In the genomic region with DNA sequence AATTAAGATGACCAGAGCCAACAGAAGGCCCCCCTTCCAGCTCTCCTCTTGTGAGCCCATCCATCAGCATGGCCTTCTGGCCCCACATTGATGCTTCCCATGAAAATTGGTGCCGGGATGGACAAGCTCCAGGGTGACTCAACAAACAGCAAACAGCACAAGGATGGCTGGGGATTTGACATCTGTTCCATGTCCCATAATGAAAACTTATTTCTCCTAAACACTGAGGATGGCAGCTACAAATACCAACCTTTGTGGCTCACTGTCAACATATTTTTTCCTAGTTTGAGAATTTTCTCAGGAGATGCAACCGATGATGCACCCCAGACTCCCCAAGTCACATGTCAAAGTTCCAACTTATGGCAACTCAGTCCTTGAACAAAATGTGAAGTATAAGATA, we compare ENCODE assay signal across 22 cellular contexts.
DNase-seq lines count a peak whose midpoint lies in the region; TF ChIP-seq lines count a peak whose summit lies in the region.
"Had no signal": no experiment of that assay in that cellular context is flagged by ENCODE, and none has a peak within 500 bp of the region (broad histone marks: within the 10 kb centered on the region; RNA-seq: fewer than 3 reads in every experiment).

No MANE protein-coding gene starts in this region.

- H3K4ac ChIP-seq in trophoblast cell (ENCODE audit: low read depth, low read length) = no peak overlapping the region

- H3K36me3 Mint-ChIP-seq in chondrocyte (ENCODE audit: low read depth) = peaks cover 3% of the 10 kb centered on the region
- H3K36me3 Mint-ChIP-seq: activated naive CD4-positive, alpha-beta T cell treated with anti-CD3 and anti-CD28 coated beads, Interleukin-2, amount 50 U/mL, for 24 hours; CD8-positive, alpha-beta T cell had no signal

- no peaks in the 10 kb centered on the region for H3K27me3 Mint-ChIP-seq in chondrocyte (ENCODE audit: low read depth)

- DNase-seq in EH (ENCODE audit: low read depth) = peak; percentile 75
- DNase-seq in NCI-H226 = peak; percentile 7
- DNase-seq in chondrocyte (ENCODE audit: low spot score) = no peak
- DNase-seq in skeletal muscle cell (ENCODE audit: low read depth) = peak; percentile 51
- no peak for DNase-seq in trophoblast cell
- no peak for DNase-seq in H7
- DNase-seq in SW 1271 (lab: John Stamatoyannopoulos, UW) = no peak
- DNase-seq: activated CD4-positive, alpha-beta memory T cell treated with anti-CD3 and anti-CD28 coated beads, Interleukin-2, amount 10 ng/mL, durations not matched to agents 7 days and 5 days; activated T-cell treated with anti-CD3 and anti-CD28 coated beads, Interleukin-2, amount 50 U/mL, for 4 hours; CD8-positive, alpha-beta T cell; hippocampal formation; naive B cell; NCI-H526 treated with DMSO at 0.1 percent for 48 hours; ovary; SHP77; sigmoid colon; stimulated activated CD4-positive, alpha-beta T cell treated with anti-CD3 and anti-CD28 coated beads, Interleukin-2, amount 100 ng/mL, for 24 hours; stimulated activated naive CD8-positive, alpha-beta T cell treated with anti-CD3 and anti-CD28 coated beads, Interleukin-15, Interleukin-2, amounts not matched to agents 100 U/mL and 50 U/mL, for 24 hours; transverse colon had no signal

- H3K36me3 ChIP-seq in trophoblast cell (ENCODE audit: control insufficient read depth in 1 of 2, insufficient read depth in 2 of 2, low read length in 2 of 2) = no peaks in the 10 kb centered on the region
- H3K36me3 ChIP-seq in H7 (replicated peaks; ENCODE audit: control insufficient read depth, insufficient read depth, low read length) = no peaks in the 10 kb centered on the region
- H3K36me3 ChIP-seq: ovary, sigmoid colon, transverse colon had no signal

- no CpG with 5 or more reads among the region's 2 CpGs for WGBS in trophoblast cell (ENCODE audit: extremely low coverage, insufficient coverage, insufficient read length)

- no peaks in the 10 kb centered on the region for H3K9me3 ChIP-seq in trophoblast cell (ENCODE audit: insufficient read depth, low read depth, low read length)
- H3K9me3 ChIP-seq: ovary, sigmoid colon, transverse colon had no signal

- H3K4me3 ChIP-seq in skeletal muscle cell (ENCODE audit: low read depth, low read length) (no peak overlapping the region), trophoblast cell (ENCODE audit: low read depth, low read length) (no peak overlapping the region), H7 (ENCODE audit: insufficient read depth, low read depth, low read length) (no peak overlapping the region)
- H3K4me3 ChIP-seq: ovary, sigmoid colon, transverse colon had no signal

- no peak overlapping the region for H4K8ac ChIP-seq in trophoblast cell (ENCODE audit: low read depth, low read length)

- no peak overlapping the region for H2BK12ac ChIP-seq in trophoblast cell (ENCODE audit: low read length)

- H2AK5ac ChIP-seq in trophoblast cell (ENCODE audit: low read length) = no peak overlapping the region

- peaks cover 66% of the 10 kb centered on the region for H3K4me1 Mint-ChIP-seq in chondrocyte (ENCODE audit: low read depth)
- H3K4me1 Mint-ChIP-seq: activated CD4-positive, alpha-beta memory T cell treated with anti-CD3 and anti-CD28 coated beads, Interleukin-2, amount 10 ng/mL, durations not matched to agents 7 days and 5 days; activated naive CD4-positive, alpha-beta T cell treated with anti-CD3 and anti-CD28 coated beads, Interleukin-2, amount 50 U/mL, for 24 hours; naive B cell had no signal

- no peak overlapping the region for H3K14ac ChIP-seq in trophoblast cell (ENCODE audit: low read length)

- no peak overlapping the region for H2AFZ ChIP-seq in trophoblast cell (ENCODE audit: insufficient read depth, low read length, poor library complexity)

- H3K4me1 ChIP-seq in trophoblast cell (ENCODE audit: control insufficient read depth in 1 of 2, insufficient read depth in 2 of 2, low read length in 2 of 2) = no peaks in the 10 kb centered on the region
- H3K4me1 ChIP-seq: foreskin keratinocyte, sigmoid colon, transverse colon had no signal

- no peak overlapping the region for H3K9ac ChIP-seq in trophoblast cell (ENCODE audit: low read length)

- no peak overlapping the region for H3K23ac ChIP-seq in trophoblast cell (ENCODE audit: low read length)

- no peak overlapping the region for H3K4me2 ChIP-seq in trophoblast cell (ENCODE audit: low read length)

- no peak overlapping the region for H4K12ac ChIP-seq in trophoblast cell (ENCODE audit: low read depth, low read length)

- H3K27me3 ChIP-seq in trophoblast cell (ENCODE audit: insufficient read depth, low read length) (no peaks in the 10 kb centered on the region), H7 (ENCODE audit: control insufficient read depth, insufficient read depth, low read length) (no peaks in the 10 kb centered on the region)
- H3K27me3 ChIP-seq: ovary had no signal

- peak overlapping the region; percentile 94 for H3K27ac Mint-ChIP-seq in chondrocyte (ENCODE audit: unreplicated experiment)
- H3K27ac Mint-ChIP-seq: activated CD4-positive, alpha-beta memory T cell treated with anti-CD3 and anti-CD28 coated beads, Interleukin-2, amount 10 ng/mL, durations not matched to agents 7 days and 5 days; activated naive CD4-positive, alpha-beta T cell treated with anti-CD3 and anti-CD28 coated beads, Interleukin-2, amount 50 U/mL, for 24 hours; CD8-positive, alpha-beta T cell; naive B cell; T-helper 1 cell treated with Interleukin-12 subunit alpha and Interleukin-12 subunit beta and Interleukin-4 antibody, amounts not matched to agents 30 μg/mL and 1 μg/mL, for 36 hours had no signal

- TF ChIP-seq CTCF in chondrocyte (IDR thresholded peaks at IDR 0.05) = no peak

- no peak overlapping the region for H3K27ac ChIP-seq in trophoblast cell (ENCODE audit: low read depth, low read length)
- H3K27ac ChIP-seq: foreskin keratinocyte, ovary, sigmoid colon, transverse colon had no signal

- no peak overlapping the region for H2BK120ac ChIP-seq in trophoblast cell (ENCODE audit: insufficient read depth, low read length, poor library complexity)

- no peak overlapping the region for H3K4me3 Mint-ChIP-seq in chondrocyte (ENCODE audit: unreplicated experiment)
- H3K4me3 Mint-ChIP-seq: activated CD4-positive, alpha-beta memory T cell treated with anti-CD3 and anti-CD28 coated beads, Interleukin-2, amount 10 ng/mL, durations not matched to agents 7 days and 5 days; activated naive CD4-positive, alpha-beta T cell treated with anti-CD3 and anti-CD28 coated beads, Interleukin-2, amount 50 U/mL, for 24 hours; activated T-cell treated with anti-CD3 and anti-CD28 coated beads, Interleukin-2, amount 50 U/mL, for 4 hours; CD8-positive, alpha-beta T cell; T-helper 1 cell treated with Interleukin-12 subunit alpha and Interleukin-12 subunit beta and Interleukin-4 antibody, amounts not matched to agents 30 μg/mL and 1 μg/mL, for 36 hours had no signal

- no peak overlapping the region for H4K91ac ChIP-seq in trophoblast cell (ENCODE audit: low read depth, low read length)

- H3K9me3 Mint-ChIP-seq in chondrocyte (ENCODE audit: low read depth) = peaks cover 14% of the 10 kb centered on the region
- H3K9me3 Mint-ChIP-seq: activated CD4-positive, alpha-beta memory T cell treated with anti-CD3 and anti-CD28 coated beads, Interleukin-2, amount 10 ng/mL, durations not matched to agents 7 days and 5 days; CD8-positive, alpha-beta T cell; T-helper 1 cell treated with Interleukin-12 subunit alpha and Interleukin-12 subunit beta and Interleukin-4 antibody, amounts not matched to agents 30 μg/mL and 1 μg/mL, for 36 hours had no signal

- H3K18ac ChIP-seq in trophoblast cell (ENCODE audit: low read length) = no peak overlapping the region

- no peak overlapping the region for H2BK5ac ChIP-seq in trophoblast cell (ENCODE audit: low read depth, low read length, poor library complexity)

- no peaks in the 10 kb centered on the region for H3K79me2 ChIP-seq in trophoblast cell (ENCODE audit: control insufficient read depth, insufficient read depth, low read length, poor library complexity)

- H3K79me1 ChIP-seq in trophoblast cell (ENCODE audit: low read length) = no peaks in the 10 kb centered on the region

Comparison
In these comparisons a context has a peak if more than half of its experiments do, and no peak if none do; other contexts are left out.
1. DNase-seq: peak in EH (single experiment), NCI-H226 (single experiment) and skeletal muscle cell (single experiment); none in chondrocyte (single experiment), trophoblast cell (0 of 2), H7 (single experiment) and SW 1271 (0 of 2).